ENCODE assay signal across 8 cellular contexts in genomic region chr3:123584988-123585937, GRCh38. TPM values are rescaled to one million over a fixed set of nuclear protein-coding genes. Genes with fewer than 3 reads are reported as not detected.
DNase-seq lines count a peak whose midpoint lies in the region; ATAC-seq and TF ChIP-seq lines count a peak whose summit lies in the region.

Gene HACD2, minus strand, starts transcription at chr3:123585053. Its CDS starts 26 bp downstream, at chr3:123585027.

- H3K27me3 ChIP-seq in right cardiac atrium (ENCODE audit: control insufficient read depth, insufficient read depth), result no peaks in the 10 kb centered on the region
- no peaks in the 10 kb centered on the region for H3K27me3 ChIP-seq in uterus

- WGBS in right cardiac atrium, result under 1% methylated on average over 54 of the region's 54 CpGs

- H3K36me3 ChIP-seq in uterus, result no peaks in the 10 kb centered on the region

- no peaks in the 10 kb centered on the region for H3K9me3 ChIP-seq in right cardiac atrium (ENCODE audit: control insufficient read depth, low read length)
- no peaks in the 10 kb centered on the region for H3K9me3 ChIP-seq in uterus

- intact Hi-C loops in T-helper 2 cell treated with Interferon-gamma antibody and Interleukin-4, amounts not matched to agents 100 ng/mL and 5 ng/mL, for 36 hours (cut with micrococcal nuclease), result loop anchor here (1.0 to 5.0 kb wide), 7 partner anchors 376 to 1792 kb away; partner anchors contain the start of genes CCDC14, EAF2, HSPBAP1 and IQCB1
- intact Hi-C loops in right cardiac atrium (cut with DNase I) (no loop called here), uterus (cut with DNase I; ENCODE audit: low total_unique reads) (no loop called here)

- H3K27ac ChIP-seq in right cardiac atrium (ENCODE audit: low read length), result peak within 1 kb of the TSS; percentile 93
- peak within 1 kb of the TSS; percentile 88 to 91 for H3K27ac ChIP-seq in uterus

- DNase-seq in NCI-H187 treated with DMSO at 0.1 percent for 48 hours (lab: John Stamatoyannopoulos, UW) (peak; percentile 91), anterior cingulate cortex (lab: John Stamatoyannopoulos, UW) (peak; percentile 78 to 98 (median 96)), right cardiac atrium (peak; percentile 97 to 99 (median 99)), pulmonary artery endothelial cell (ENCODE audit: low read depth, low spot score) (peak; percentile 91), uterus (peak; percentile 95 to 98)

- ATAC-seq in GM18499 (IDR thresholded peaks at IDR 0.05; ENCODE audit: insufficient read depth, unreplicated experiment), result peak; percentile 67
- ATAC-seq in HG02943 (IDR thresholded peaks at IDR 0.05; ENCODE audit: low read depth, unreplicated experiment), result peak; percentile 88
- ATAC-seq in right cardiac atrium, result peak; percentile 99

- peak; percentile 78 to 85 for TF ChIP-seq POLR2A in uterus (IDR thresholded peaks at IDR 0.05)

- peak within 1 kb of the TSS; percentile 83 for H3K4me3 ChIP-seq in right cardiac atrium (ENCODE audit: low read length)
- H3K4me3 ChIP-seq in uterus, result peak within 1 kb of the TSS; percentile 58 to 62

- H3K4me1 ChIP-seq in right cardiac atrium (ENCODE audit: control insufficient read depth, insufficient read depth, low read length) (no peaks in the 10 kb centered on the region), uterus (no peaks in the 10 kb centered on the region)

- no peak for TF ChIP-seq CTCF in uterus (IDR thresholded peaks at IDR 0.05)

RNA-seq across cellular contexts. Expression of gene HACD2, which starts in this region (rescaled TPM):
- 24.2 and 24.9 TPM in 2 replicates for total RNA-seq in T-helper 2 cell treated with Interferon-gamma antibody and Interleukin-4, amounts not matched to agents 100 ng/mL and 5 ng/mL, for 36 hours
- 10 to 100 TPM; 19.1 to 37.8 (median 21.7) TPM for total RNA-seq in right cardiac atrium
- polyA plus RNA-seq in right cardiac atrium, result 11.8 TPM
- 18.6 and 29.4 TPM in 2 replicates for total RNA-seq in pulmonary artery endothelial cell
- 10 to 100 TPM; 21.5 to 38.0 (median 28.8) TPM for total RNA-seq in uterus

Comparison
In these comparisons a context has a peak if more than half of its experiments do, and no peak if none do; other contexts are left out.
1. Peak in every context shown above with its lines: DNase-seq, ATAC-seq, H3K4me3 ChIP-seq and H3K27ac ChIP-seq.